9 cellular contexts compared by ENCODE assay signal in genomic region chr2:19349911-19350677, GRCh38. TPM values are rescaled to one million over a fixed set of nuclear protein-coding genes. Genes with fewer than 3 reads are reported as not detected.
A peak's percentile ranks its signal among the peaks of the same experiment; 100 is the strongest.
DNase-seq lines count a peak whose midpoint lies in the region; ATAC-seq and TF ChIP-seq lines count a peak whose summit lies in the region.
"Had no signal": no experiment of that assay in that cellular context is flagged by ENCODE, and none has a peak within 500 bp of the region (broad histone marks: within the 10 kb centered on the region; RNA-seq: fewer than 3 reads in every experiment).

No MANE protein-coding gene starts in this region.

- H3K4me1 ChIP-seq in right atrium auricular region (peaks cover 0 to 68% of the 10 kb centered on the region in 2 donors), prostate gland (replicated peaks) (no peaks in the 10 kb centered on the region)

- H3K27me3 ChIP-seq in right atrium auricular region (no peaks in the 10 kb centered on the region), prostate gland (replicated peaks; ENCODE audit: insufficient read depth) (peaks cover 1% of the 10 kb centered on the region)

- intact Hi-C loops in prostate gland (cut with DNase I), result no loop called here

- WGBS in prostate gland, result 73% methylated on average over 46 of the region's 47 CpGs

- no peaks in the 10 kb centered on the region for H3K9me3 ChIP-seq in right atrium auricular region
- no peaks in the 10 kb centered on the region for H3K9me3 ChIP-seq in prostate gland

- TF ChIP-seq CTCF in right atrium auricular region (IDR thresholded peaks at IDR 0.05), result peak; percentile 50 to 85
- TF ChIP-seq CTCF in prostate gland (IDR thresholded peaks at IDR 0.05), result peak in 3 of 4 experiments; percentile 28 to 52 (median 29)

- H3K36me3 Mint-ChIP-seq in activated naive CD8-positive, alpha-beta T cell, result no peaks in the 10 kb centered on the region

- peaks cover 23% of the 10 kb centered on the region for H3K4me1 Mint-ChIP-seq in activated naive CD8-positive, alpha-beta T cell (ENCODE audit: low read depth)

- peaks cover 41% of the 10 kb centered on the region for H3K27me3 Mint-ChIP-seq in activated naive CD8-positive, alpha-beta T cell

- H3K4me3 ChIP-seq in right atrium auricular region, result peak overlapping the region in 1 of 2 donors; percentile 30
- H3K4me3 ChIP-seq in prostate gland, result no peak overlapping the region

- H3K27ac ChIP-seq in right atrium auricular region (peak overlapping the region; percentile 46 to 87), prostate gland (no peak overlapping the region)

- H3K36me3 ChIP-seq in right atrium auricular region (peaks cover 38% of the 10 kb centered on the region), prostate gland (no peaks in the 10 kb centered on the region)

- no peak for ATAC-seq in GM21529 (IDR thresholded peaks at IDR 0.05; ENCODE audit: unreplicated experiment)

- TF ChIP-seq POLR2A in prostate gland (IDR thresholded peaks at IDR 0.05), result no peak

- no peaks in the 10 kb centered on the region for H3K9me3 Mint-ChIP-seq in activated naive CD8-positive, alpha-beta T cell (ENCODE audit: low read depth)

- H3K4me3 Mint-ChIP-seq in activated naive CD8-positive, alpha-beta T cell, result peak overlapping the region; percentile 23

- no peak overlapping the region for H3K27ac Mint-ChIP-seq in activated naive CD8-positive, alpha-beta T cell

- DNase-seq in DMS53 (lab: John Stamatoyannopoulos, UW) (peak; percentile 83), M059J (ENCODE audit: low read depth) (peak; percentile 65), right atrium auricular region (ENCODE audit: low spot score) (peak; percentile 67), prostate gland (ENCODE audit: low spot score) (no peak), MV-4-11 (lab: John Stamatoyannopoulos, UW) (no peak), NCI-H2081 treated with DMSO at 0.1 percent for 48 hours (lab: John Stamatoyannopoulos, UW) (no peak)

RNA-seq across cellular contexts. Expression of gene OSR1, which starts 8.3 kb away (rescaled TPM):
- 0.15 TPM in 1 of 2 replicates, not detected in the other for total RNA-seq in M059J (2014; rRNA removed; shearing (Covaris generic))
- total RNA-seq in right atrium auricular region (10 to 100 TPM; 12.5 to 55.7 TPM), prostate gland (10 to 100 TPM in 1 of 2 donors, 1 to 10 TPM in 1; 9.3 to 47.9 TPM)
- total RNA-seq: pulmonary artery endothelial cell had no signal

Comparison
In these comparisons a context has a peak if more than half of its experiments do, and no peak if none do; other contexts are left out.
1. DNase-seq: peak in DMS53 (single experiment), M059J (single experiment) and right atrium auricular region (single experiment); none in prostate gland (single experiment), MV-4-11 (single experiment) and NCI-H2081 treated with DMSO at 0.1 percent for 48 hours (single experiment).
2. H3K27ac ChIP-seq: peak in right atrium auricular region (2 of 2); none in prostate gland (0 of 2).